8 cellular contexts compared by ENCODE assay signal in genomic region chr10:24722131-24722675, GRCh38. TPM values are rescaled to one million over a fixed set of nuclear protein-coding genes. Genes with fewer than 3 reads are reported as not detected.
A peak's percentile ranks its signal among the peaks of the same experiment; 100 is the strongest.
DNase-seq lines count a peak whose midpoint lies in the region; ATAC-seq and TF ChIP-seq lines count a peak whose summit lies in the region.

No MANE protein-coding gene starts in this region.

- H3K79me2 ChIP-seq in mesendoderm (ENCODE audit: control insufficient read depth, insufficient read depth, low read length), result peaks cover 25% of the 10 kb centered on the region

- H3K23ac ChIP-seq in mesendoderm (ENCODE audit: low read length), result no peak overlapping the region

- no peak overlapping the region for H3K27ac ChIP-seq in mesendoderm (ENCODE audit: low read depth, low read length)

- H2BK15ac ChIP-seq in mesendoderm (replicated peaks; ENCODE audit: low read depth), result no peak overlapping the region

- peak overlapping the region; percentile 90 for H3K56ac ChIP-seq in mesendoderm (ENCODE audit: low read length)

- H2BK120ac ChIP-seq in mesendoderm (ENCODE audit: low read depth, low read length), result no peak overlapping the region

- H3K27me3 ChIP-seq in GM06990 (replicated peaks; ENCODE audit: control insufficient read depth, insufficient read depth, low read length) (no peaks in the 10 kb centered on the region), mesendoderm (ENCODE audit: insufficient read depth, low read length, poor library complexity) (no peaks in the 10 kb centered on the region)

- in situ Hi-C loops in astrocyte of the spinal cord (cut with HindIII; ENCODE audit: low sequenced_read_pairs) (no loop called here), GM13977 (cut with MboI; ENCODE audit: low pct_unique_long_range_greater_than_20kb, low sequenced_read_pairs, unreplicated experiment) (no loop called here)

- ATAC-seq in HG03521 (IDR thresholded peaks at IDR 0.05; ENCODE audit: unreplicated experiment) (peak; percentile 0), GM21717 (IDR thresholded peaks at IDR 0.05; ENCODE audit: unreplicated experiment) (no peak)

- H3K4me2 ChIP-seq in mesendoderm (ENCODE audit: low read length), result peak overlapping the region; percentile 33

- WGBS in mesendoderm (ENCODE audit: extremely low coverage, insufficient coverage, low lambda C conversion rate), result no CpG with 5 or more reads among the region's 19 CpGs

- H3K9ac ChIP-seq in mesendoderm (ENCODE audit: low read length), result peak overlapping the region; percentile 75

- H3K4ac ChIP-seq in mesendoderm (ENCODE audit: low read depth, low read length), result no peak overlapping the region

- peaks cover 13% of the 10 kb centered on the region for H3K79me1 ChIP-seq in mesendoderm (ENCODE audit: low read length)

- H3K4me1 ChIP-seq in mesendoderm (ENCODE audit: control insufficient read depth, low read depth, low read length), result peaks cover 8% of the 10 kb centered on the region

- H2AK5ac ChIP-seq in mesendoderm (ENCODE audit: low read length), result no peak overlapping the region

- H3K18ac ChIP-seq in mesendoderm (ENCODE audit: low read length), result peak overlapping the region; percentile 100

- no peak overlapping the region for H4K5ac ChIP-seq in mesendoderm (ENCODE audit: low read length)

- H3K4me3 ChIP-seq in GM06990 (replicated peaks; ENCODE audit: low read depth, low read length) (peak overlapping the region; percentile 72), astrocyte of the spinal cord (ENCODE audit: low read depth, low read length) (peak overlapping the region; percentile 80), mesendoderm (ENCODE audit: low read length) (peak overlapping the region; percentile 61)

- TF ChIP-seq CTCF in GM06990 (IDR thresholded peaks at IDR 0.05; ENCODE audit: insufficient read depth, low read length, poor library complexity, severe bottlenecking), result no peak
- TF ChIP-seq CTCF in astrocyte of the spinal cord (IDR thresholded peaks at IDR 0.05; ENCODE audit: low read depth, low read length), result no peak
- TF ChIP-seq CTCF in GM13977 (IDR thresholded peaks at IDR 0.05; ENCODE audit: extremely low read depth, insufficient read depth, missing control alignments), result no peak

- H2BK5ac ChIP-seq in mesendoderm (ENCODE audit: low read length), result no peak overlapping the region

- H3K36me3 ChIP-seq in GM06990 (ENCODE audit: control insufficient read depth, insufficient read depth, low read length), result no peaks in the 10 kb centered on the region; the same call in 1 of the 2 replicates
- no peaks in the 10 kb centered on the region for H3K36me3 ChIP-seq in mesendoderm (ENCODE audit: control insufficient read depth, insufficient read depth, low read length)

- H4K8ac ChIP-seq in mesendoderm (ENCODE audit: low read depth, low read length), result no peak overlapping the region

- DNase-seq in GM06990 (ENCODE audit: extremely low read depth, insufficient read length) (no peak), astrocyte of the spinal cord (ENCODE audit: low read depth, low spot score) (peak; percentile 50), mesendoderm (peak; percentile 18), cortex of kidney (lab: John Stamatoyannopoulos, UW) (no peak), UCSD-AML1 (lab: John Stamatoyannopoulos, UW; ENCODE audit: unreplicated experiment) (no peak), GM13977 (ENCODE audit: low spot score) (no peak)

RNA-seq across cellular contexts. Expression of gene ARHGAP21, which starts 1.5 kb away (rescaled TPM):
- polyA plus RNA-seq in mesendoderm (2013, experiment 1 of 2), result 28.4 TPM
- 27.2 TPM for polyA plus RNA-seq in mesendoderm (2013, experiment 2 of 2)

Comparison
In these comparisons a context has a peak if more than half of its experiments do, and no peak if none do; other contexts are left out.
1. DNase-seq: peak in astrocyte of the spinal cord (single experiment) and mesendoderm (single experiment); none in GM06990 (single experiment), cortex of kidney (single experiment), UCSD-AML1 (single experiment) and GM13977 (single experiment).
2. Peak in every context shown above with its lines, with median percentiles within 50 percentile points of each other: H3K4me3 ChIP-seq.